In the genomic region with DNA sequence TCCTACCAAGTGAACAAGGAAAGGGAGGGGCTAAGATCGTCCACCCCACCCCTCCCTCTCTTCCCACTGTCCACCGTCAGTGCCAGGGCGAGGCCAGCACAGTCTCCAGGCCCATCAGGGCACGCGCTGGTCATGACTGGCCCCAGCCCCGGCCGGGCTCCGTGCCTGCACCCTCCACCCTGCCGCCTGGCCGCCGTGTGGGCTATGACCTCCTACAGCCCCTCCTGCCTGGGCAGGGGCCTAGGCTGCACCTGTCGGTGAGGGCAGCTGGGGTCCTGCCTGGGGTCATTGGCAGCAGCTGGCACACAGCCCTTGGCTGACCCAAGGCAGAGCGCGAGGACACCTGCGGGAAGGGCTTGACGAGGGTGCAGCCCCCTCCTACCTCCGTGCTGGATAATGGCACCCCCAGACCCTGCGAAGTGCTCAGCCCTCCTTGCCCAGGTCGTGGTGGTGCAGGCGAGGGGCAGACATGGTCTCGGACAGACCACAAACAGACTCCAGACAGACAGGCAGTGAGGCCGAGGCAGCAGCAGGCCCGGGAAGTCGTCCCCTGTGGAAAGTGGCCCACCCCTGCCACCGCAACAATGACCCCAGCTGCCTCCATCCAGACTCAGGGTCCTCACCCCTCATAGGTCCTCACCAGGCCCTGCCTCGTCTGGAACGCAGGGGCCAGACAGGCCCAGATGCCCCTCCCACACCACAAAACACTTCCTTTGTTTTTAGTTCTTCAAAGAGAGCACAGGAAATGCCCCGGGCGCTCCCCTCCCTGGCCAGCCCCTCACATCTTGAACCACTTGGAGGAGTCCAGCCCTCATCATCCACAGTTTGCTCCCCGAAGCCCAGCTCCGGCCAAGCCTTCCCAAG, we compare ENCODE assay signal across 14 cellular contexts. TPM values are rescaled to one million over a fixed set of nuclear protein-coding genes. Genes with fewer than 3 reads are reported as not detected.
DNase-seq lines count a peak whose midpoint lies in the region; ATAC-seq and TF ChIP-seq lines count a peak whose summit lies in the region.
"Had no signal": no experiment of that assay in that cellular context is flagged by ENCODE, and none has a peak within 500 bp of the region (broad histone marks: within the 10 kb centered on the region; RNA-seq: fewer than 3 reads in every experiment).

No MANE protein-coding gene starts in this region.

- H3K27ac Mint-ChIP-seq in T-helper 2 cell treated with Interferon-gamma antibody and Interleukin-4, amounts not matched to agents 5 μg/mL and 100 μg/mL, for 36 hours: peak overlapping the region; percentile 82
- H3K27ac Mint-ChIP-seq: progenitor cell of endocrine pancreas had no signal

- H3K27me3 ChIP-seq in left lung (no peaks in the 10 kb centered on the region), suprapubic skin (no peaks in the 10 kb centered on the region)
- H3K27me3 ChIP-seq: vagina had no signal

- no peaks in the 10 kb centered on the region for H3K9me3 ChIP-seq in left lung
- no peaks in the 10 kb centered on the region for H3K9me3 ChIP-seq in suprapubic skin
- H3K9me3 ChIP-seq: HAP-1, vagina had no signal

- H3K4me3 Mint-ChIP-seq in T-helper 2 cell treated with Interferon-gamma antibody and Interleukin-4, amounts not matched to agents 5 μg/mL and 100 μg/mL, for 36 hours: peak overlapping the region; percentile 60

- TF ChIP-seq POLR2A in suprapubic skin (IDR thresholded peaks at IDR 0.05): no peak

- DNase-seq in activated gamma-delta T cell treated with Interleukin-2 at 50 U/mL for 16 hours: peak; percentile 5
- no peak for DNase-seq in activated gamma-delta T cell (lab: John Stamatoyannopoulos, UW)
- DNase-seq in T-helper 2 cell treated with Interferon-gamma antibody and Interleukin-4, amounts not matched to agents 5 μg/mL and 100 μg/mL, for 36 hours (ENCODE audit: low spot score): no peak
- DNase-seq in left lung: peak; percentile 25 to 66
- peak; percentile 49 to 63 for DNase-seq in suprapubic skin (ENCODE audit: low spot score in 2 of 2)
- DNase-seq in SIG-M5 treated with dmso at 0.1 percent for 504 hours (lab: John Stamatoyannopoulos, UW; ENCODE audit: unreplicated experiment): no peak
- DNase-seq: amygdala had no signal

- no peak overlapping the region for H3K27ac ChIP-seq in left lung
- no peak overlapping the region for H3K27ac ChIP-seq in suprapubic skin
- H3K27ac ChIP-seq: RWPE1, vagina had no signal

- H3K4me1 ChIP-seq in left lung (no peaks in the 10 kb centered on the region), suprapubic skin (peaks cover 15% of the 10 kb centered on the region)
- H3K4me1 ChIP-seq: HAP-1 had no signal

- no peaks in the 10 kb centered on the region for H3K36me3 ChIP-seq in left lung
- H3K36me3 ChIP-seq in suprapubic skin: no peaks in the 10 kb centered on the region
- H3K36me3 ChIP-seq: HAP-1, vagina had no signal

- ATAC-seq in left lung (no peak), GM19455 (IDR thresholded peaks at IDR 0.05; ENCODE audit: unreplicated experiment) (no peak), HG02763 (IDR thresholded peaks at IDR 0.05; ENCODE audit: unreplicated experiment) (no peak)
- ATAC-seq: activated CD4-positive, CD25-positive, alpha-beta regulatory T cell treated with anti-CD3 and anti-CD28 coated beads, Interleukin-2, amount 50 U/mL, for 24 hours had no signal

- intact Hi-C loops in left lung (cut with DNase I): no loop called here

- TF ChIP-seq EP300 in suprapubic skin (IDR thresholded peaks at IDR 0.05): no peak

- H3K4me3 ChIP-seq in left lung (no peak overlapping the region), suprapubic skin (no peak overlapping the region)
- H3K4me3 ChIP-seq: HAP-1, vagina had no signal

- TF ChIP-seq CTCF in left lung (IDR thresholded peaks at IDR 0.05): no peak
- no peak for TF ChIP-seq CTCF in suprapubic skin (IDR thresholded peaks at IDR 0.05)

- peaks cover 11% of the 10 kb centered on the region for H3K4me1 Mint-ChIP-seq in T-helper 2 cell treated with Interferon-gamma antibody and Interleukin-4, amounts not matched to agents 5 μg/mL and 100 μg/mL, for 36 hours (ENCODE audit: low read depth)

- no peaks in the 10 kb centered on the region for H3K9me3 Mint-ChIP-seq in T-helper 2 cell treated with Interferon-gamma antibody and Interleukin-4, amounts not matched to agents 5 μg/mL and 100 μg/mL, for 36 hours

- no peaks in the 10 kb centered on the region for H3K36me3 Mint-ChIP-seq in T-helper 2 cell treated with Interferon-gamma antibody and Interleukin-4, amounts not matched to agents 5 μg/mL and 100 μg/mL, for 36 hours (ENCODE audit: low read depth)

- peaks cover 2% of the 10 kb centered on the region for H3K27me3 Mint-ChIP-seq in T-helper 2 cell treated with Interferon-gamma antibody and Interleukin-4, amounts not matched to agents 5 μg/mL and 100 μg/mL, for 36 hours (ENCODE audit: low read depth)

- 47% methylated on average over 8 of the region's 31 CpGs for WGBS in suprapubic skin

RNA-seq across cellular contexts. Expression of gene GPC1, which starts 43.1 kb away (rescaled TPM):
- 10 to 100 TPM; 60.4 to 63.4 TPM for total RNA-seq in left lung
- 100 to 1,000 TPM; 130 to 164 (median 145) TPM for total RNA-seq in suprapubic skin

Comparison
In these comparisons a context has a peak if more than half of its experiments do, and no peak if none do; other contexts are left out.
1. DNase-seq: peak in activated gamma-delta T cell treated with Interleukin-2 at 50 U/mL for 16 hours (single experiment), left lung (2 of 2) and suprapubic skin (2 of 2); none in activated gamma-delta T cell (single experiment), T-helper 2 cell treated with Interferon-gamma antibody and Interleukin-4, amounts not matched to agents 5 μg/mL and 100 μg/mL, for 36 hours (single experiment) and SIG-M5 treated with dmso at 0.1 percent for 504 hours (single experiment).